Comparison of ENCODE assay signal across 12 cellular contexts in genomic region chr2:104033399-104033798, GRCh38.
DNase-seq lines count a peak whose midpoint lies in the region; ATAC-seq, FAIRE-seq and TF ChIP-seq lines count a peak whose summit lies in the region.
"Had no signal": no experiment of that assay in that cellular context is flagged by ENCODE, and none has a peak within 500 bp of the region (broad histone marks: within the 10 kb centered on the region; RNA-seq: fewer than 3 reads in every experiment).

No MANE protein-coding gene starts in this region.

- POLR2A ChIA-PET in RWPE1 (lab: Yijun Ruan, JAX; ENCODE audit: low non-redundant PET), result no interaction called here

- H3K27ac ChIP-seq in C4-2B (no peak overlapping the region), RWPE1 (no peak overlapping the region)
- H3K27ac ChIP-seq: ascending aorta had no signal

- ATAC-seq in GM18867 (IDR thresholded peaks at IDR 0.05; ENCODE audit: unreplicated experiment), result peak; percentile 59
- no peak for ATAC-seq in HG02571 (IDR thresholded peaks at IDR 0.05; ENCODE audit: unreplicated experiment)

- CTCF ChIA-PET in RWPE1 (lab: Yijun Ruan, JAX), result interaction anchor here (0.6 kb wide), 1 partner anchor 429 kb away, joined by 3 read pairs; no protein-coding TSS in a partner anchor

- no peak for FAIRE-seq in RCC 7860 (lab: Jason Lieb, UNC)

- TF ChIP-seq CTCF in C4-2B (conservative IDR thresholded peaks at IDR 0.05), result peak; percentile 69
- peak; percentile 22; the same call in 1 of the 2 replicates for TF ChIP-seq CTCF in RWPE1 (conservative IDR thresholded peaks at IDR 0.05; ENCODE audit: low read depth)

- DNase-seq in RWPE1 (ENCODE audit: low spot score) (peak; percentile 3), left kidney (ENCODE audit: low read depth, low spot score) (peak; percentile 64), GM19240 (ENCODE audit: insufficient read length, low spot score) (no peak), RCC 7860 (ENCODE audit: low spot score) (no peak)
- DNase-seq in stimulated activated CD4-positive, alpha-beta T cell treated with anti-CD3 and anti-CD28 coated beads, Interleukin-4, amount 100 ng/mL, for 4 hours, result no peak
- DNase-seq: EL, hippocampal formation, NCI-H2029 had no signal

Comparison
In these comparisons a context has a peak if more than half of its experiments do, and no peak if none do; other contexts are left out.
1. DNase-seq: peak in RWPE1 (single experiment) and left kidney (single experiment); none in stimulated activated CD4-positive, alpha-beta T cell treated with anti-CD3 and anti-CD28 coated beads, Interleukin-4, amount 100 ng/mL, for 4 hours (0 of 2), GM19240 (single experiment) and RCC 7860 (single experiment).